25 cellular contexts compared by ENCODE assay signal in the genomic region with DNA sequence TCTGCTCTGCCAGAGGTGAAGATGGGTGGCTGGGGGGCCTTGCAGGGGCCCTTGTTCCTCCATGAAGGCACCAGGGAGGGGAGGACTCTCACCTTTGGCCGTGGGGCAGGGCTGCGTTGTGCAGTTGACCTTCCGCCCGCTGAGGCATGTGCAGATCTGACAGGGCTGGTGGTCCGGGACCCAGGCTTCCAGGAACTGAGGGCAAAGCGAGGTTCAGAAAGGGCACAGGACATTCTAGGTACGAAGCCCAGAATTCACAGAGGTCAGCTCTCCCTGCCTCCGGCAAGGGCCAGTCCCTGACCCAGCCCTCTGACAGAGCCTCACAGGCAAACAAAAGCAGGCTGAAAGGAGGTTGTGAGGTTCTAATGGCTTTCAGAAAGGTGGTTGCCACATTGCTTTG. TPM values are rescaled to one million over a fixed set of nuclear protein-coding genes. Genes with fewer than 3 reads are reported as not detected.
"Had no signal": no experiment of that assay in that cellular context is flagged by ENCODE, and none has a peak within 500 bp of the region (broad histone marks: within the 10 kb centered on the region; RNA-seq: fewer than 3 reads in every experiment).

No MANE protein-coding gene starts in this region.

- H3K27ac ChIP-seq: lower lobe of right lung, ovary, right atrium auricular region, skin epidermis, stomach, testis, thyroid gland, transverse colon, upper lobe of left lung, vagina had no signal

- H3K4me1 Mint-ChIP-seq: nephron had no signal

- H3K9me3 ChIP-seq: lower lobe of right lung, ovary, right atrium auricular region, stomach, testis, thyroid gland, transverse colon, upper lobe of left lung, vagina had no signal

- ATAC-seq: left ventricle myocardium superior; lower lobe of right lung; naive thymus-derived CD8-positive, alpha-beta T cell; sciatic nerve; stimulated activated naive B cell treated with anti-CD40 and anti-IgM and Interleukin-4, amounts not matched to agents 10 μg/mL and 1 μg/mL and 100 μg/mL, for 72 hours; stimulated activated naive CD8-positive, alpha-beta T cell treated with anti-CD3 and anti-CD28 coated beads, Interleukin-15, Interleukin-2, amounts not matched to agents 100 U/mL and 50 U/mL, for 24 hours had no signal

- FAIRE-seq: kidney had no signal

- H3K36me3 ChIP-seq: ovary, right atrium auricular region, stomach, thyroid gland, transverse colon, vagina had no signal

- DNase-seq: kidney; left ventricle myocardium superior; lower lobe of right lung; mammary epithelial cell; mesenchymal stem cell; naive thymus-derived CD8-positive, alpha-beta T cell; ovary; stimulated activated CD4-positive, alpha-beta T cell treated with anti-CD3 and anti-CD28 coated beads, Interleukin-12 subunit alpha, Interleukin-12 subunit beta, amount 100 ng/mL, for 4 hours; stimulated activated CD4-positive, alpha-beta T cell treated with anti-CD3 and anti-CD28 coated beads, Interleukin-15, amount 100 ng/mL, for 24 hours; stimulated activated CD4-positive, alpha-beta T cell treated with anti-CD3 and anti-CD28 coated beads, Interleukin-2, amount 100 ng/mL, for 24 hours; stimulated activated CD4-positive, alpha-beta T cell treated with anti-CD3 and anti-CD28 coated beads, Interleukin-4, amount 100 ng/mL, for 1 hour; stimulated activated naive B cell treated with anti-CD40 and anti-IgM and Interleukin-4, amounts not matched to agents 10 μg/mL and 1 μg/mL and 100 μg/mL, for 72 hours; stimulated activated naive CD8-positive, alpha-beta T cell treated with anti-CD3 and anti-CD28 coated beads, Interleukin-15, Interleukin-2, amounts not matched to agents 100 U/mL and 50 U/mL, for 24 hours; stomach; testis; thyroid gland; transverse colon; upper lobe of left lung had no signal

- H3K27me3 ChIP-seq: ovary, right atrium auricular region, testis, thyroid gland, transverse colon, upper lobe of left lung, vagina had no signal

- H3K4me3 Mint-ChIP-seq: naive thymus-derived CD8-positive, alpha-beta T cell; nephron; neural crest cell; stimulated activated naive B cell treated with anti-CD40 and anti-IgM and Interleukin-4, amounts not matched to agents 10 μg/mL and 1 μg/mL and 100 μg/mL, for 72 hours had no signal

- H3K4me3 ChIP-seq: lower lobe of right lung, ovary, right atrium auricular region, skin epidermis, stomach, testis, thyroid gland, transverse colon, upper lobe of left lung, vagina had no signal

- H3K9me3 Mint-ChIP-seq: naive thymus-derived CD8-positive, alpha-beta T cell; nephron; neural crest cell; stimulated activated naive B cell treated with anti-CD40 and anti-IgM and Interleukin-4, amounts not matched to agents 10 μg/mL and 1 μg/mL and 100 μg/mL, for 72 hours had no signal

- H3K27ac Mint-ChIP-seq: nephron; progenitor cell of endocrine pancreas; stimulated activated naive B cell treated with anti-CD40 and anti-IgM and Interleukin-4, amounts not matched to agents 10 μg/mL and 1 μg/mL and 100 μg/mL, for 72 hours had no signal

- H3K36me3 Mint-ChIP-seq: naive thymus-derived CD8-positive, alpha-beta T cell; stimulated activated naive B cell treated with anti-CD40 and anti-IgM and Interleukin-4, amounts not matched to agents 10 μg/mL and 1 μg/mL and 100 μg/mL, for 72 hours had no signal

- H3K4me1 ChIP-seq: lower lobe of right lung, testis, thyroid gland, transverse colon, vagina had no signal

RNA-seq across cellular contexts. Expression of gene ANO2, which starts 40.4 kb away (rescaled TPM):
- total RNA-seq: naive thymus-derived CD8-positive, alpha-beta T cell had no signal
- polyA plus RNA-seq: naive thymus-derived CD8-positive, alpha-beta T cell had no signal
